Comparison of ENCODE assay signal across 15 cellular contexts in genomic region chr5:17517526-17517925, GRCh38. TPM values are rescaled to one million over a fixed set of nuclear protein-coding genes. Genes with fewer than 3 reads are reported as not detected.
A peak's percentile ranks its signal among the peaks of the same experiment; 100 is the strongest.
DNase-seq lines count a peak whose midpoint lies in the region; ATAC-seq lines count a peak whose summit lies in the region.
"Not testable (repeated sequence)": the region's sequence is repeated elsewhere in the genome, so short reads cannot be mapped to it uniquely, and the experiment has no call there.
"Had no signal": no experiment of that assay in that cellular context is flagged by ENCODE, and none has a peak within 500 bp of the region (broad histone marks: within the 10 kb centered on the region; RNA-seq: fewer than 3 reads in every experiment).

No MANE protein-coding gene starts in this region.

- peak in 2 of 3 donors; percentile 0 to 7 for DNase-seq in CD4-positive, CD25-positive, alpha-beta regulatory T cell
- DNase-seq in activated CD4-positive, alpha-beta memory T cell treated with anti-CD3 and anti-CD28 coated beads for 36 hours, result peak; percentile 9
- peak; percentile 27 for DNase-seq in activated T-cell treated with anti-CD3 and anti-CD28 coated beads, Interleukin-2, amount 50 U/mL, for 1 hour
- peak; percentile 1 for DNase-seq in activated effector memory CD4-positive, alpha-beta T cell treated with Interleukin-2 at 50 U/mL for 16 hours
- DNase-seq in cardiac septum (ENCODE audit: low spot score), result peak; percentile 89
- peak; percentile 91 for DNase-seq in posterior vena cava (ENCODE audit: low spot score)
- peak; percentile 8 for DNase-seq in stimulated activated CD8-positive, alpha-beta memory T cell treated with anti-CD3 and anti-CD28 coated beads, Interleukin-12 subunit alpha, Interleukin-12 subunit beta, amount 100 ng/mL, for 4 hours (ENCODE audit: low read depth)
- DNase-seq in aorta, result peak; percentile 62 to 77

- H3K27ac Mint-ChIP-seq in CD4-positive, CD25-positive, alpha-beta regulatory T cell; activated CD4-positive, alpha-beta memory T cell treated with anti-CD3 and anti-CD28 coated beads for 36 hours: not testable (repeated sequence)

- not testable (repeated sequence) for H3K27ac ChIP-seq in CD4-positive, CD25-positive, alpha-beta regulatory T cell (ENCODE audit: insufficient read depth, low read length, poor library complexity, severe bottlenecking); aorta (ENCODE audit: low read depth in 1 of 2, low read length in 2 of 2)

- intact Hi-C loops in activated CD4-positive, alpha-beta memory T cell treated with anti-CD3 and anti-CD28 coated beads for 36 hours (cut with micrococcal nuclease); cardiac septum (cut with DNase I); posterior vena cava (cut with DNase I); aorta (cut with DNase I): not testable (repeated sequence)

- H3K27me3 ChIP-seq in CD4-positive, CD25-positive, alpha-beta regulatory T cell (ENCODE audit: control insufficient read depth, insufficient read depth, low read length); aorta (ENCODE audit: control insufficient read depth in 1 of 2, insufficient read depth in 2 of 2, low read length in 1 of 2): not testable (repeated sequence)

- H3K9me3 ChIP-seq in CD4-positive, CD25-positive, alpha-beta regulatory T cell (ENCODE audit: control insufficient read depth in 2 of 2, low read length in 2 of 2); aorta (ENCODE audit: control insufficient read depth, low read length): not testable (repeated sequence)

- H3K36me3 ChIP-seq in CD4-positive, CD25-positive, alpha-beta regulatory T cell (ENCODE audit: control insufficient read depth, insufficient read depth, low read length); aorta (ENCODE audit: control insufficient read depth in 1 of 2, insufficient read depth in 2 of 2, low read length in 1 of 2): not testable (repeated sequence)

- H3K4me1 Mint-ChIP-seq in CD4-positive, CD25-positive, alpha-beta regulatory T cell; activated CD4-positive, alpha-beta memory T cell treated with anti-CD3 and anti-CD28 coated beads for 36 hours (ENCODE audit: low read depth): not testable (repeated sequence)

- not testable (repeated sequence) for H3K36me3 Mint-ChIP-seq in CD4-positive, CD25-positive, alpha-beta regulatory T cell; activated CD4-positive, alpha-beta memory T cell treated with anti-CD3 and anti-CD28 coated beads for 36 hours

- 85 to 91% methylated on average over 8 to 9 of the region's 12 CpGs for WGBS in aorta, 2 donors

- H3K27me3 Mint-ChIP-seq in CD4-positive, CD25-positive, alpha-beta regulatory T cell; activated CD4-positive, alpha-beta memory T cell treated with anti-CD3 and anti-CD28 coated beads for 36 hours: not testable (repeated sequence)

- not testable (repeated sequence) for H3K4me3 ChIP-seq in CD4-positive, CD25-positive, alpha-beta regulatory T cell (ENCODE audit: low read depth, low read length); aorta (ENCODE audit: low read length in 2 of 2)

- not testable (repeated sequence) for H3K4me3 Mint-ChIP-seq in CD4-positive, CD25-positive, alpha-beta regulatory T cell; activated CD4-positive, alpha-beta memory T cell treated with anti-CD3 and anti-CD28 coated beads for 36 hours

- POLR2A ChIA-PET in activated CD4-positive, alpha-beta memory T cell treated with anti-CD3 and anti-CD28 coated beads for 36 hours (lab: Charles Lee), result not testable (repeated sequence)

- not testable (repeated sequence) for H3K4me1 ChIP-seq in CD4-positive, CD25-positive, alpha-beta regulatory T cell (ENCODE audit: control insufficient read depth, insufficient read depth, low read length, poor library complexity, severe bottlenecking); aorta (ENCODE audit: control insufficient read depth in 1 of 2, insufficient read depth in 2 of 2, low read length in 2 of 2)

- not testable (repeated sequence) for H3K9me3 Mint-ChIP-seq in CD4-positive, CD25-positive, alpha-beta regulatory T cell; activated CD4-positive, alpha-beta memory T cell treated with anti-CD3 and anti-CD28 coated beads for 36 hours

- not testable (repeated sequence) for ATAC-seq in CD4-positive, CD25-positive, alpha-beta regulatory T cell (ENCODE audit: low read depth in 2 of 2); aorta (ENCODE audit: low FRiP score)

- CTCF ChIA-PET in activated CD4-positive, alpha-beta memory T cell treated with anti-CD3 and anti-CD28 coated beads for 36 hours (lab: Charles Lee), result not testable (repeated sequence)

RNA-seq across cellular contexts. Expression of gene TAF11L3, which starts 0.6 kb away (rescaled TPM):
- not detected for total RNA-seq in CD4-positive, CD25-positive, alpha-beta regulatory T cell
- not detected for polyA plus RNA-seq in CD4-positive, CD25-positive, alpha-beta regulatory T cell
- not detected for total RNA-seq in activated CD4-positive, alpha-beta memory T cell treated with anti-CD3 and anti-CD28 coated beads for 36 hours
- total RNA-seq in cardiac septum, result not detected
- not detected for total RNA-seq in posterior vena cava
- not detected for total RNA-seq in aorta
- not detected for polyA plus RNA-seq in aorta
- total RNA-seq: CD8-positive, alpha-beta memory T cell; GM23248; H9; HFFc6; M059J; PC-9 had no signal
- polyA plus RNA-seq: CD8-positive, alpha-beta memory T cell; GM23248; IgD-negative memory B cell had no signal

RNA-seq across cellular contexts. Expression of gene TAF11L4, which starts 4.1 kb away (rescaled TPM):
- total RNA-seq in CD4-positive, CD25-positive, alpha-beta regulatory T cell, result not detected
- polyA plus RNA-seq in CD4-positive, CD25-positive, alpha-beta regulatory T cell, result not detected
- not detected for total RNA-seq in activated CD4-positive, alpha-beta memory T cell treated with anti-CD3 and anti-CD28 coated beads for 36 hours
- total RNA-seq in cardiac septum (not detected), posterior vena cava (not detected), aorta (not detected)
- not detected for polyA plus RNA-seq in aorta
- total RNA-seq: CD8-positive, alpha-beta memory T cell; GM23248; H9; HFFc6; M059J; PC-9 had no signal
- polyA plus RNA-seq: CD8-positive, alpha-beta memory T cell; GM23248; IgD-negative memory B cell had no signal

RNA-seq across cellular contexts. Expression of gene TAF11L5, which starts 7.5 kb away (rescaled TPM):
- not detected for total RNA-seq in CD4-positive, CD25-positive, alpha-beta regulatory T cell
- not detected for polyA plus RNA-seq in CD4-positive, CD25-positive, alpha-beta regulatory T cell
- not detected for total RNA-seq in activated CD4-positive, alpha-beta memory T cell treated with anti-CD3 and anti-CD28 coated beads for 36 hours
- total RNA-seq in cardiac septum (not detected), posterior vena cava (not detected), aorta (not detected)
- not detected for polyA plus RNA-seq in aorta
- total RNA-seq: CD8-positive, alpha-beta memory T cell; GM23248; H9; HFFc6; M059J; PC-9 had no signal
- polyA plus RNA-seq: CD8-positive, alpha-beta memory T cell; GM23248; IgD-negative memory B cell had no signal

RNA-seq across cellular contexts. Expression of gene TAF11L6, which starts 10.9 kb away (rescaled TPM):
- total RNA-seq in CD4-positive, CD25-positive, alpha-beta regulatory T cell, result not detected
- not detected for polyA plus RNA-seq in CD4-positive, CD25-positive, alpha-beta regulatory T cell
- total RNA-seq in activated CD4-positive, alpha-beta memory T cell treated with anti-CD3 and anti-CD28 coated beads for 36 hours, result not detected
- total RNA-seq in cardiac septum, result not detected
- not detected for total RNA-seq in posterior vena cava
- not detected for total RNA-seq in aorta
- polyA plus RNA-seq in aorta, result not detected
- total RNA-seq: CD8-positive, alpha-beta memory T cell; GM23248; H9; HFFc6; M059J; PC-9 had no signal
- polyA plus RNA-seq: CD8-positive, alpha-beta memory T cell; GM23248; IgD-negative memory B cell had no signal

RNA-seq across cellular contexts. Expression of gene TAF11L2, which starts 19.5 kb away (rescaled TPM):
- total RNA-seq in CD4-positive, CD25-positive, alpha-beta regulatory T cell, result not detected
- not detected for polyA plus RNA-seq in CD4-positive, CD25-positive, alpha-beta regulatory T cell
- not detected for total RNA-seq in activated CD4-positive, alpha-beta memory T cell treated with anti-CD3 and anti-CD28 coated beads for 36 hours
- total RNA-seq in cardiac septum (not detected), posterior vena cava (not detected), aorta (not detected)
- not detected for polyA plus RNA-seq in aorta
- total RNA-seq: CD8-positive, alpha-beta memory T cell; GM23248; H9; HFFc6; M059J; PC-9 had no signal
- polyA plus RNA-seq: CD8-positive, alpha-beta memory T cell; GM23248; IgD-negative memory B cell had no signal

Comparison
In these comparisons a context has a peak if more than half of its experiments do, and no peak if none do; other contexts are left out.
1. DNase-seq: peak in every context shown above with its lines; median percentile 91 in posterior vena cava; 89 in cardiac septum; 70 in aorta; 27 in activated T-cell treated with anti-CD3 and anti-CD28 coated beads, Interleukin-2, amount 50 U/mL, for 1 hour; 9 in activated CD4-positive, alpha-beta memory T cell treated with anti-CD3 and anti-CD28 coated beads for 36 hours; 8 in stimulated activated CD8-positive, alpha-beta memory T cell treated with anti-CD3 and anti-CD28 coated beads, Interleukin-12 subunit alpha, Interleukin-12 subunit beta, amount 100 ng/mL, for 4 hours; 4 in CD4-positive, CD25-positive, alpha-beta regulatory T cell; 1 in activated effector memory CD4-positive, alpha-beta T cell treated with Interleukin-2 at 50 U/mL for 16 hours.